In the genomic region with DNA sequence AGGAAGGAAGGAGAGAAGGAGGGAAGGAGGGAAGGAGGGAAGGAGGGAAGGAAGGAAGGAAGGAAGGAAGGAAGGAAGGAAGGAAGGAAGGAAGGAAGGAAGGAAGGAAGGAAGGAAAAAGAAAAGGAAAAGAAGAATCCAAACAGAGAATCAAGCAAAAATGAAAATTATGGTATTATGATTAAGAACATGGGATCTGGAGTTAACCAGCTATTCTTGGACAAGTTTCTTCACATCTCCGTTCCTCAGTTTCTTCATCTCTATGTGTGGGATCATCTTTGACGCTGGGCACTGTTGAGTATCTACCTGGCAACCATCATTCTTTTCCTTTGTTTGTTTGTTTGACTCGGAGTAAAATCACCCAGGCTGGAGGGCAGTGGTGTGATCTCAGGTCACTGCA, we compare ENCODE assay signal across 25 cellular contexts.
"Had no signal": no experiment of that assay in that cellular context is flagged by ENCODE, and none has a peak within 500 bp of the region (broad histone marks: within the 10 kb centered on the region; RNA-seq: fewer than 3 reads in every experiment).

No MANE protein-coding gene starts in this region.

- FAIRE-seq: colon, endometrium, endothelial cell of umbilical vein, frontal cortex had no signal

- H3K36me3 ChIP-seq: colonic mucosa, esophagus muscularis mucosa, esophagus squamous epithelium, gastrocnemius medialis, gastroesophageal sphincter, heart left ventricle, heart right ventricle had no signal

- H3K4me3 ChIP-seq: colonic mucosa, coronary artery, dorsolateral prefrontal cortex, esophagus muscularis mucosa, esophagus squamous epithelium, gastrocnemius medialis, gastroesophageal sphincter, heart left ventricle, heart right ventricle had no signal

- ATAC-seq: effector memory CD8-positive, alpha-beta T cell; gastrocnemius medialis; gastroesophageal sphincter; heart left ventricle; heart right ventricle had no signal

- DNase-seq: colonic mucosa; cortex of kidney; dermis blood vessel endothelial cell; dorsolateral prefrontal cortex; effector CD4-positive, alpha-beta T cell; effector CD8-positive, alpha-beta T cell; effector memory CD4-positive, alpha-beta T cell; effector memory CD8-positive, alpha-beta T cell; endodermal cell; erythroblast; esophagus squamous epithelium; foreskin melanocyte; gastrocnemius medialis; glutamatergic neuron; heart left ventricle; heart right ventricle had no signal

- H3K27me3 ChIP-seq: colonic mucosa, esophagus muscularis mucosa, foreskin keratinocyte, gastrocnemius medialis, gastroesophageal sphincter, heart left ventricle had no signal

- H3K4me1 ChIP-seq: colonic mucosa, esophagus muscularis mucosa, esophagus squamous epithelium, foreskin keratinocyte, gastrocnemius medialis, gastroesophageal sphincter, heart left ventricle, heart right ventricle had no signal

- H3K27ac ChIP-seq: colonic mucosa, coronary artery, dorsolateral prefrontal cortex, epithelial cell of prostate, esophagus muscularis mucosa, esophagus squamous epithelium, foreskin keratinocyte, gastrocnemius medialis, gastroesophageal sphincter, heart left ventricle, heart right ventricle had no signal

- H3K9me3 ChIP-seq: colonic mucosa, esophagus muscularis mucosa, esophagus squamous epithelium, gastrocnemius medialis, gastroesophageal sphincter, heart left ventricle, heart right ventricle had no signal
